ENCODE assay signal across 13 cellular contexts in the genomic region with DNA sequence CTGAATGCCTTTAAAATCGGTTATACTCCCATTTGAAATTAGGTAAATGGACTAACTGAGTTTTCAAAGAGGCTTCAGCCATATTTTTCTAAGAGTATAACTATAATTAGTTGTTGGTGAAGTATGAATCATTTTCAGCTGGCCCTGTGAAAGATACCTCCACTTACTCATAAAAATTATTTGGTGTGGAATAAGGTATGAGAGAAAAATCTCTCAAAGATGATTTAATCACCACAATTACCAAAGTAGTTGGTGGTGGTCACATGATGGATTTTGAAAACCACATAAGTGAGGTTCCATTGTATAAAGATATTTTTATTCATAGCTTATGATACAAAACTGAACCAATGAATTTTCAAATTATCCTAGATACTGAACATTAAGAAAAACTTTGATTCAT.
"Had no signal": no experiment of that assay in that cellular context is flagged by ENCODE, and none has a peak within 500 bp of the region (broad histone marks: within the 10 kb centered on the region; RNA-seq: fewer than 3 reads in every experiment).

No MANE protein-coding gene starts in this region.

- H3K4me3 Mint-ChIP-seq: central memory CD8-positive, alpha-beta T cell; effector memory CD8-positive, alpha-beta T cell; nephron progenitor cell had no signal

- H3K27me3 Mint-ChIP-seq: central memory CD8-positive, alpha-beta T cell had no signal

- H3K27ac ChIP-seq: adrenal gland, upper lobe of left lung had no signal

- H3K9me3 Mint-ChIP-seq: central memory CD8-positive, alpha-beta T cell; effector memory CD8-positive, alpha-beta T cell; nephron progenitor cell had no signal

- H3K4me1 Mint-ChIP-seq: central memory CD8-positive, alpha-beta T cell; nephron progenitor cell had no signal

- DNase-seq: activated CD4-positive, alpha-beta T cell treated with anti-CD3 and anti-CD28 coated beads, Interleukin-2, amount 50 U/mL, for 4 hours; activated naive CD4-positive, alpha-beta T cell; adrenal gland; body of pancreas; effector memory CD8-positive, alpha-beta T cell; glutamatergic neuron; nephron progenitor cell; stimulated activated CD4-positive, alpha-beta T cell treated with anti-CD3 and anti-CD28 coated beads, Interleukin-2, amount 100 ng/mL, for 24 hours; stimulated activated naive CD4-positive, alpha-beta T cell; upper lobe of left lung had no signal

- H3K36me3 ChIP-seq: adrenal gland, upper lobe of left lung had no signal

- H3K4me3 ChIP-seq: adrenal gland, body of pancreas, upper lobe of left lung had no signal

- H3K4me1 ChIP-seq: adrenal gland, upper lobe of left lung had no signal

- H3K9me3 ChIP-seq: adrenal gland, body of pancreas, upper lobe of left lung had no signal

- ATAC-seq: body of pancreas; effector memory CD8-positive, alpha-beta T cell; left lobe of liver; sciatic nerve had no signal

- H3K27me3 ChIP-seq: adrenal gland, body of pancreas, upper lobe of left lung had no signal

- H3K27ac Mint-ChIP-seq: effector memory CD8-positive, alpha-beta T cell; nephron progenitor cell had no signal
